ENCODE assay signal across 29 cellular contexts in the genomic region with DNA sequence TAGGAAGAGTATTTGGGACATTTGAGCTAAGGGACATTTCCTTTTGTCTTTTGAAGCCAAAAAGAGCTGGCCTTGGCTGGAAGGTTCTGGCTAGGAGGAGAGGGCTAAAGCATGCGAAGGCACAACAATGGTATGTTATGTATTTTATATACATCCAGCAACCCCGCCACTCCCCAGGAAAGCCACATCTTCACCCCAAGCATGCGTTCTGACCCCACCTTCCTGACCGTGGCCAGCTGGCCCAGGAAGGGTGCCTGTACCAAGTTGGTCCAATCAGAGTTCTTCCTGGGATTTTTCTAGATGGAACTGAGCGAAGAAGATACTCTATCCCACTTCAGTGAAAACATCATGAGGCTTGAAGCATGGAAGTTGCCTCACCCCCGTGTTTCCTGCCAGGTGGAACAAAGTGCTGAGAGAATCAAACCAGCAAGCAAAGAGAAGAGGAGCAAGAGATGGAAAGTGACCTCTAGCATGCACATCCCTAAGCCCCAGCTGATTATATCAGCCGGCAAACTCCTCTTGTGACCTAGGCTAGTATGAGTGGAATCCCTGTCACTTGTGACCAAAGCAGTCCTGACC.
A peak's percentile ranks its signal among the peaks of the same experiment; 100 is the strongest.
DNase-seq lines count a peak whose midpoint lies in the region; ATAC-seq and TF ChIP-seq lines count a peak whose summit lies in the region.
"Had no signal": no experiment of that assay in that cellular context is flagged by ENCODE, and none has a peak within 500 bp of the region (broad histone marks: within the 10 kb centered on the region; RNA-seq: fewer than 3 reads in every experiment).

No MANE protein-coding gene starts in this region.

- H3K36me3 ChIP-seq in spleen, result no peaks in the 10 kb centered on the region
- H3K36me3 ChIP-seq: suprapubic skin had no signal

- H3K27ac ChIP-seq in spleen, result no peak overlapping the region
- H3K27ac ChIP-seq: 22Rv1, suprapubic skin had no signal

- peaks cover 7% of the 10 kb centered on the region for H3K36me3 Mint-ChIP-seq in brain
- H3K36me3 Mint-ChIP-seq: CD14-positive monocyte; mesothelial cell of epicardium; naive thymus-derived CD4-positive, alpha-beta T cell had no signal

- H3K4me3 ChIP-seq in spleen, result no peak overlapping the region
- H3K4me3 ChIP-seq: hepatocyte, suprapubic skin had no signal

- H3K27ac Mint-ChIP-seq in brain, result peak overlapping the region in 4 of 5 experiments; percentile 76 to 97 (median 88)
- H3K27ac Mint-ChIP-seq: activated CD8-positive, alpha-beta memory T cell treated with anti-CD3 and anti-CD28 coated beads, Interleukin-2, amount 10 ng/mL, durations not matched to agents 7 days and 5 days; activated naive CD4-positive, alpha-beta T cell treated with anti-CD3 and anti-CD28 coated beads for 36 hours; mesothelial cell of epicardium; naive thymus-derived CD4-positive, alpha-beta T cell had no signal

- no peaks in the 10 kb centered on the region for H3K9me3 ChIP-seq in spleen
- H3K9me3 ChIP-seq: suprapubic skin had no signal

- DNase-seq in NCI-H510A treated with DMSO at 0.1 percent for 48 hours (lab: John Stamatoyannopoulos, UW) (peak; percentile 42), NCI-H510A (lab: John Stamatoyannopoulos, UW) (no peak), left lobe of liver (ENCODE audit: low spot score) (no peak), spleen (peak; percentile 34), retina (no peak)
- DNase-seq: activated CD4-positive, CD25-positive, alpha-beta regulatory T cell; activated CD8-positive, alpha-beta memory T cell treated with anti-CD3 and anti-CD28 coated beads, Interleukin-2, amount 10 ng/mL, durations not matched to agents 7 days and 5 days; activated naive CD4-positive, alpha-beta T cell treated with anti-CD3 and anti-CD28 coated beads for 36 hours; effector memory CD4-positive, alpha-beta T cell; foreskin fibroblast; Karpas-422; MV-4-11; naive thymus-derived CD4-positive, alpha-beta T cell; NCI-H2171; occipital lobe; PC-3; SIG-M5; stimulated activated CD4-positive, alpha-beta T cell treated with anti-CD3 and anti-CD28 coated beads, Interleukin-2, amount 100 ng/mL, for 48 hours; SW 1271; T1000 had no signal

- intact Hi-C loops in spleen (cut with DNase I; ENCODE audit: low total_unique reads), result no loop called here

- WGBS in spleen, 5 donors, result 77 to 90% (median 87%) methylated on average over 7 of the region's 7 CpGs

- ATAC-seq in left lobe of liver, result peak; percentile 15
- no peak for ATAC-seq in GM18909 (IDR thresholded peaks at IDR 0.05; ENCODE audit: poor library complexity, unreplicated experiment)
- no peak for ATAC-seq in GM21390 (IDR thresholded peaks at IDR 0.05; ENCODE audit: unreplicated experiment)
- ATAC-seq: activated CD8-positive, alpha-beta memory T cell treated with anti-CD3 and anti-CD28 coated beads, Interleukin-2, amount 10 ng/mL, durations not matched to agents 7 days and 5 days; HCT116; naive thymus-derived CD4-positive, alpha-beta T cell; PC-3 had no signal

- H3K9me3 Mint-ChIP-seq in brain, result no peaks in the 10 kb centered on the region
- H3K9me3 Mint-ChIP-seq: activated naive CD4-positive, alpha-beta T cell treated with anti-CD3 and anti-CD28 coated beads for 36 hours; CD14-positive monocyte; mesothelial cell of epicardium; naive thymus-derived CD4-positive, alpha-beta T cell had no signal

- H3K4me3 Mint-ChIP-seq in brain, result peak overlapping the region in 1 of 5 experiments; percentile 27
- H3K4me3 Mint-ChIP-seq: activated CD8-positive, alpha-beta memory T cell treated with anti-CD3 and anti-CD28 coated beads, Interleukin-2, amount 10 ng/mL, durations not matched to agents 7 days and 5 days; activated naive CD4-positive, alpha-beta T cell treated with anti-CD3 and anti-CD28 coated beads for 36 hours; CD14-positive monocyte; mesothelial cell of epicardium; naive thymus-derived CD4-positive, alpha-beta T cell had no signal

- no peak for TF ChIP-seq CTCF in brain (conservative IDR thresholded peaks at IDR 0.05)
- TF ChIP-seq CTCF in spleen (IDR thresholded peaks at IDR 0.05 in 8 of 11, conservative IDR thresholded peaks at IDR 0.05 in 3 of 11), result no peak

- H3K27me3 Mint-ChIP-seq in brain, result no peaks in the 10 kb centered on the region

- H3K4me1 Mint-ChIP-seq in brain, result peaks cover 68% of the 10 kb centered on the region
- H3K4me1 Mint-ChIP-seq: activated CD8-positive, alpha-beta memory T cell treated with anti-CD3 and anti-CD28 coated beads, Interleukin-2, amount 10 ng/mL, durations not matched to agents 7 days and 5 days; CD14-positive monocyte; naive thymus-derived CD4-positive, alpha-beta T cell had no signal

- H3K27me3 ChIP-seq in spleen (replicated peaks in 1 of 7), result no peaks in the 10 kb centered on the region
- H3K27me3 ChIP-seq: hepatocyte, suprapubic skin had no signal

- no peak for TF ChIP-seq POLR2A in spleen (IDR thresholded peaks at IDR 0.05)

- peaks cover 0 to 5% (median 0%) of the 10 kb centered on the region in 6 donors for H3K4me1 ChIP-seq in spleen

Comparison
In these comparisons a context has a peak if more than half of its experiments do, and no peak if none do; other contexts are left out.
1. DNase-seq: peak in NCI-H510A treated with DMSO at 0.1 percent for 48 hours (single experiment) and spleen (single experiment); none in NCI-H510A (single experiment), left lobe of liver (single experiment) and retina (single experiment).